Comparison of ENCODE assay signal across 8 cellular contexts in the genomic region with DNA sequence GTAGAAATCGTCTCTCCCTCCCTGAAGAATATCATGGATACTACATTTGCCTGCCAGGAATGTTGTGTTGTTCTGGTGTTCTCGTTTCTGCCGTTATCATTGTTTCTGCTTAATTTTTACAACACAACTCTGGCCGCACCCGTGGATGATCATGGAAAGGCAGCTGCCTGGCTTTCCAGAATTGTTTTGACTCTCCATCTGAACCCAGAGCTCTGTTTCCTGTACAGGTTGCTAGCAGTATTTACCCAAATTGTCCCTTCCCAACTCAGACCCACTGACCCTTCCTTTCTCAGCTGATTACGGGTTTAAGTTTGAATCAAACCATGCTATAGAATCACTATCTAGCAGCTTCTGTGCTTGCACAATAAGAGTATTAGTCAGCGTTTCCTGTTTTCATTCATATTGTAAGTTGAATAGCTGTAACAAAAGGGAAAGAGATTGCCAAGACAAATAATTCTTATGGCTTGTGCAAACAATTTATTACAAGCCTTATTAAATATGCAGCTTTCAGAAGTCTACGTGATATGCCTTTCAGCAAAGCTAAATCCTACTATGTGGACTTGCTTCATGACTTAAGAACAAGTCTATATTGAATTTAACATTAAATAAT.
A peak's percentile ranks its signal among the peaks of the same experiment; 100 is the strongest.
DNase-seq lines count a peak whose midpoint lies in the region; ATAC-seq lines count a peak whose summit lies in the region.

No MANE protein-coding gene starts in this region.

- H3K4me3 ChIP-seq in ACC112 (ENCODE audit: low read depth, low read length) (peak overlapping the region; percentile 57), skeletal muscle tissue (ENCODE audit: low read length in 3 of 3) (no peak overlapping the region)

- H3K79me2 ChIP-seq in ACC112 (ENCODE audit: control insufficient read depth, insufficient read depth, low read length, unreplicated experiment) = no peaks in the 10 kb centered on the region

- H3K27me3 ChIP-seq in ACC112 (ENCODE audit: insufficient read depth, low read length) (no peaks in the 10 kb centered on the region), skeletal muscle tissue (ENCODE audit: control insufficient read depth in 3 of 3, insufficient read depth in 3 of 3, low read length in 3 of 3) (no peaks in the 10 kb centered on the region)

- H3K36me3 ChIP-seq in ACC112 (ENCODE audit: insufficient read depth, low read length) (no peaks in the 10 kb centered on the region), skeletal muscle tissue (ENCODE audit: control insufficient read depth in 3 of 3, insufficient read depth in 3 of 3, low read length in 3 of 3) (no peaks in the 10 kb centered on the region)

- H3K9me3 ChIP-seq in skeletal muscle tissue (ENCODE audit: control insufficient read depth in 3 of 3, low read length in 3 of 3) = no peaks in the 10 kb centered on the region

- H2AFZ ChIP-seq in ACC112 (ENCODE audit: low read length, unreplicated experiment) = peak overlapping the region; percentile 33

- ATAC-seq in HG02610 (IDR thresholded peaks at IDR 0.05; ENCODE audit: unreplicated experiment) (peak; percentile 56), HG02840 (IDR thresholded peaks at IDR 0.05; ENCODE audit: low FRiP score, unreplicated experiment) (no peak), GM21528 (IDR thresholded peaks at IDR 0.05; ENCODE audit: low FRiP score, unreplicated experiment) (no peak)

- peak; percentile 71 for DNase-seq in RPMI7951 (ENCODE audit: low read depth)
- peak; percentile 89 for DNase-seq in fibroblast of gingiva (ENCODE audit: low read depth)
- no peak for DNase-seq in stimulated activated CD8-positive, alpha-beta memory T cell treated with anti-CD3 and anti-CD28 coated beads, Interleukin-4, amount 100 ng/mL, for 48 hours

- peaks cover 43% of the 10 kb centered on the region for H3K4me1 ChIP-seq in ACC112 (ENCODE audit: control insufficient read depth, insufficient read depth, low read length, unreplicated experiment)
- peaks cover 0 to 11% (median 0%) of the 10 kb centered on the region in 3 donors for H3K4me1 ChIP-seq in skeletal muscle tissue (ENCODE audit: control insufficient read depth in 3 of 3, insufficient read depth in 3 of 3, low read length in 3 of 3)

- H3K27ac ChIP-seq in ACC112 (ENCODE audit: low read depth, low read length) = peak overlapping the region; percentile 91
- peak overlapping the region; percentile 61 for H3K27ac ChIP-seq in skeletal muscle tissue (ENCODE audit: low read depth, low read length)

- no peak overlapping the region for H3K9ac ChIP-seq in skeletal muscle tissue (ENCODE audit: low read depth in 1 of 3, low read length in 3 of 3)
